24 cellular contexts compared by ENCODE assay signal in the genomic region with DNA sequence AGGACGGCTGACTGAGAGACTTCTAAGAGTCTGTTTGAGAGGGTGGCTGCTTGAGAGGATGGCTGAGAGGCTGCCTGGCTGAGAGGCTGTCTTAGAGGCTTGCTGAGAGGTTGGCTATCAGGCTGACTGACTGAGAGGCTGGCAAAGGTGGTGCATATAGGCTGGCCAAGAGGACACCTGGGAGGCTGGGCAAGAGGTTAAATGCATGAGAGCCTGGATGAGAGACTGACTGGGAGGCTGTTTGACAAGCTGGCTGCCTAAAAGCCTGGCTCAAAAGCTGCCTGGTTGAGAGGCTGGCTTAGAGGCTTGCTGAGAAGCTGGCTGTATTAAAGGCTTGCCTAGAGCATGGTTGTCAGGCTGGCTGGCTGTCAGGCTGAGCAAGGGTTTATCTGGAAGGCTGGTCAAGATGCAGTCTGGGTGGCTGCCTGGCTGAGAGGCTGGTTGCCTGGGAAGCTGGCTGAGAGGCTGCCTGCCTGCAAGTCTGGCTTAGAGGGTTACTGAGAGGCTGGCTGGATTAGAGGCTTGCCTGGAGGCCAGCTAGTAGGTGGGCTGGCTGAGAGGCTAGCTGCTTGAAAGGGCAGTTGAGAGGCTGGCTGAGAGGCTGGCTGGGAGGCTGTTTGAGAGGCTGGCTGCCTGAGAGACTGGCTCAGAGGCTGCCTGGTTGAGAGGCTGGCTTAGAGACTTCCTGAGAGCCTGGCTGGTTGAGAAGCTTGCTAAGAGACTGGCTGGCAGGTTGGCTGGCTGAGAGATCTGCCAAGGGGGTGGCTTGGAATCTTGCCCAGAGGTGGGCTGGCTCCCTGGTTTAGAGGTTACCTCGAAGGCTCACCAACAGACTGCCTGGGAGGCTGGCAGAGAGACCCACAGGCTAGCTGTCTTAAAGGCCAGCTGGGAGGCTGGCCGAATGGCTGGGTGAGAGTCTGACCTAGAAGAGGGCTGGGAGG. TPM values are rescaled to one million over a fixed set of nuclear protein-coding genes. Genes with fewer than 3 reads are reported as not detected.
DNase-seq lines count a peak whose midpoint lies in the region; ATAC-seq, FAIRE-seq and TF ChIP-seq lines count a peak whose summit lies in the region.
"Had no signal": no experiment of that assay in that cellular context is flagged by ENCODE, and none has a peak within 500 bp of the region (broad histone marks: within the 10 kb centered on the region; RNA-seq: fewer than 3 reads in every experiment).

No MANE protein-coding gene starts in this region.

- peak overlapping the region; percentile 41 to 49 for H3K4me3 ChIP-seq in ascending aorta
- H3K4me3 ChIP-seq in MM.1S (ENCODE audit: low read length) = no peak overlapping the region
- H3K4me3 ChIP-seq: BLaER1 treated with 17β-estradiol and CSF1 and Interleukin-3, amounts not matched to agents 10 nM and 100 nM; heart right ventricle; suprapubic skin had no signal

- no peaks in the 10 kb centered on the region for H3K36me3 Mint-ChIP-seq in neural crest cell (ENCODE audit: low read depth)
- H3K36me3 Mint-ChIP-seq: activated naive CD4-positive, alpha-beta T cell treated with anti-CD3 and anti-CD28 coated beads, Interleukin-2, amount 50 U/mL, for 72 hours; immature natural killer cell had no signal

- H3K27me3 ChIP-seq in ascending aorta (no peaks in the 10 kb centered on the region), MM.1S (replicated peaks; ENCODE audit: insufficient read depth, low read length) (no peaks in the 10 kb centered on the region)
- H3K27me3 ChIP-seq: heart right ventricle, suprapubic skin had no signal

- H3K79me2 ChIP-seq in MM.1S (ENCODE audit: low read length) = no peaks in the 10 kb centered on the region

- H3K4me1 ChIP-seq in ascending aorta (peaks cover 6 to 19% of the 10 kb centered on the region in 2 donors), MM.1S (ENCODE audit: low read length) (no peaks in the 10 kb centered on the region)
- H3K4me1 ChIP-seq: BLaER1 treated with 17β-estradiol and CSF1 and Interleukin-3, amounts not matched to agents 10 nM and 100 nM had no signal

- H3K27me3 Mint-ChIP-seq in neural crest cell (ENCODE audit: low read depth) = peaks cover 78% of the 10 kb centered on the region

- DNase-seq in DMS79 (lab: John Stamatoyannopoulos, UW) = peak; percentile 82
- DNase-seq in NCI-H187 treated with DMSO at 0.1 percent for 48 hours (lab: John Stamatoyannopoulos, UW) = peak; percentile 27
- DNase-seq in ascending aorta (ENCODE audit: low spot score in 2 of 2) = no peak
- DNase-seq in neural crest cell (ENCODE audit: low read depth, low spot score) = no peak
- DNase-seq in MM.1S = no peak
- no peak for DNase-seq in GM19238 (ENCODE audit: insufficient read length, low spot score)
- DNase-seq in frontal cortex (ENCODE audit: low spot score in 2 of 2) = no peak
- DNase-seq: ACHN; GDM1; heart right ventricle; immature natural killer cell; mammary epithelial cell; NCI-H1436 treated with DMSO at 0.1 percent for 48 hours; stimulated activated CD4-positive, alpha-beta T cell treated with anti-CD3 and anti-CD28 coated beads, Interleukin-15, amount 100 ng/mL, for 24 hours had no signal

- H3F3A ChIP-seq in MM.1S (ENCODE audit: insufficient read depth, low read length) = no peaks in the 10 kb centered on the region

- H3K4me1 Mint-ChIP-seq in neural crest cell = no peaks in the 10 kb centered on the region
- H3K4me1 Mint-ChIP-seq: immature natural killer cell had no signal

- TF ChIP-seq CTCF in ascending aorta (IDR thresholded peaks at IDR 0.05) (no peak), neural crest cell (conservative IDR thresholded peaks at IDR 0.05) (no peak), MM.1S (IDR thresholded peaks at IDR 0.05; ENCODE audit: low read length) (no peak)

- peak overlapping the region; percentile 90 for H3K27ac Mint-ChIP-seq in neural crest cell (ENCODE audit: unreplicated experiment)
- H3K27ac Mint-ChIP-seq: dendritic cell treated with granulocyte-macrophage colony-stimulating factor and Interleukin-4, amounts not matched to agents 40 ng/mL and 50 ng/mL, for 4 days; immature natural killer cell had no signal

- H4K20me1 ChIP-seq in MM.1S (ENCODE audit: insufficient read depth, low read length) = no peaks in the 10 kb centered on the region
- H4K20me1 ChIP-seq: BLaER1 treated with 17β-estradiol and CSF1 and Interleukin-3, amounts not matched to agents 10 nM and 100 nM had no signal

- no peak overlapping the region for H3K4me3 Mint-ChIP-seq in neural crest cell
- H3K4me3 Mint-ChIP-seq: dendritic cell treated with granulocyte-macrophage colony-stimulating factor and Interleukin-4, amounts not matched to agents 40 ng/mL and 50 ng/mL, for 4 days; immature natural killer cell had no signal

- no peak overlapping the region for H3K4me2 ChIP-seq in MM.1S (ENCODE audit: low read depth, low read length)
- H3K4me2 ChIP-seq: BLaER1 treated with 17β-estradiol and CSF1 and Interleukin-3, amounts not matched to agents 10 nM and 100 nM had no signal

- no peak overlapping the region for H2AFZ ChIP-seq in MM.1S (ENCODE audit: low read length)

- H3K27ac ChIP-seq in ascending aorta (peak overlapping the region; percentile 98 to 99), MM.1S (ENCODE audit: low read length) (no peak overlapping the region)
- H3K27ac ChIP-seq: BLaER1 treated with 17β-estradiol and CSF1 and Interleukin-3, amounts not matched to agents 10 nM and 100 nM; suprapubic skin had no signal

- H3K9ac ChIP-seq in MM.1S (ENCODE audit: low read length) = no peak overlapping the region
- H3K9ac ChIP-seq: BLaER1 treated with 17β-estradiol and CSF1 and Interleukin-3, amounts not matched to agents 10 nM and 100 nM had no signal

- H3K9me2 ChIP-seq in MM.1S (replicated peaks; ENCODE audit: insufficient read depth, low read length) = no peaks in the 10 kb centered on the region

- H3K36me3 ChIP-seq in ascending aorta (no peaks in the 10 kb centered on the region), MM.1S (replicated peaks; ENCODE audit: insufficient read depth, low read length) (no peaks in the 10 kb centered on the region)
- H3K36me3 ChIP-seq: BLaER1 treated with 17β-estradiol and CSF1 and Interleukin-3, amounts not matched to agents 10 nM and 100 nM; heart right ventricle; suprapubic skin had no signal

- intact Hi-C loops in ascending aorta (cut with DNase I) = loop anchor here (5.0 to 10.0 kb wide), 2 partner anchors 193 to 550 kb away; partner anchors contain the start of genes ERI2 and REXO5

- ATAC-seq in HG03039 (IDR thresholded peaks at IDR 0.05; ENCODE audit: unreplicated experiment) = no peak
- ATAC-seq: activated naive CD4-positive, alpha-beta T cell treated with anti-CD3 and anti-CD28 coated beads, Interleukin-2, amount 50 U/mL, for 72 hours; heart right ventricle; Right ventricle myocardium inferior; sciatic nerve had no signal

- no peak for FAIRE-seq in frontal cortex (lab: Jason Lieb, UNC)

- no peaks in the 10 kb centered on the region for H3K9me3 Mint-ChIP-seq in neural crest cell
- H3K9me3 Mint-ChIP-seq: activated naive CD4-positive, alpha-beta T cell treated with anti-CD3 and anti-CD28 coated beads, Interleukin-2, amount 50 U/mL, for 72 hours; dendritic cell treated with granulocyte-macrophage colony-stimulating factor and Interleukin-4, amounts not matched to agents 40 ng/mL and 50 ng/mL, for 4 days had no signal

- H3K9me3 ChIP-seq in ascending aorta = no peaks in the 10 kb centered on the region
- no peaks in the 10 kb centered on the region for H3K9me3 ChIP-seq in MM.1S (replicated peaks; ENCODE audit: insufficient read depth, low read length)
- H3K9me3 ChIP-seq: BLaER1 treated with 17β-estradiol and CSF1 and Interleukin-3, amounts not matched to agents 10 nM and 100 nM; heart right ventricle; suprapubic skin had no signal

RNA-seq across cellular contexts. Expression of gene ACSM2B, which starts 38.3 kb away (rescaled TPM):
- total RNA-seq in ascending aorta (not detected), neural crest cell (not detected in 2 replicates), frontal cortex (not detected)
- total RNA-seq: activated CD8-positive, alpha-beta memory T cell treated with anti-CD3 and anti-CD28 coated beads for 36 hours; activated naive CD4-positive, alpha-beta T cell treated with anti-CD3 and anti-CD28 coated beads, Interleukin-2, amount 50 U/mL, for 72 hours; mammary epithelial cell; myocyte; NCI-H460; Right ventricle myocardium inferior; sciatic nerve had no signal

Comparison
In these comparisons a context has a peak if more than half of its experiments do, and no peak if none do; other contexts are left out.
1. DNase-seq: peak in DMS79 (single experiment) and NCI-H187 treated with DMSO at 0.1 percent for 48 hours (single experiment); none in ascending aorta (0 of 2), neural crest cell (single experiment), MM.1S (single experiment), GM19238 (single experiment) and frontal cortex (0 of 2).